Comparison of ENCODE assay signal across 14 cellular contexts in the genomic region with DNA sequence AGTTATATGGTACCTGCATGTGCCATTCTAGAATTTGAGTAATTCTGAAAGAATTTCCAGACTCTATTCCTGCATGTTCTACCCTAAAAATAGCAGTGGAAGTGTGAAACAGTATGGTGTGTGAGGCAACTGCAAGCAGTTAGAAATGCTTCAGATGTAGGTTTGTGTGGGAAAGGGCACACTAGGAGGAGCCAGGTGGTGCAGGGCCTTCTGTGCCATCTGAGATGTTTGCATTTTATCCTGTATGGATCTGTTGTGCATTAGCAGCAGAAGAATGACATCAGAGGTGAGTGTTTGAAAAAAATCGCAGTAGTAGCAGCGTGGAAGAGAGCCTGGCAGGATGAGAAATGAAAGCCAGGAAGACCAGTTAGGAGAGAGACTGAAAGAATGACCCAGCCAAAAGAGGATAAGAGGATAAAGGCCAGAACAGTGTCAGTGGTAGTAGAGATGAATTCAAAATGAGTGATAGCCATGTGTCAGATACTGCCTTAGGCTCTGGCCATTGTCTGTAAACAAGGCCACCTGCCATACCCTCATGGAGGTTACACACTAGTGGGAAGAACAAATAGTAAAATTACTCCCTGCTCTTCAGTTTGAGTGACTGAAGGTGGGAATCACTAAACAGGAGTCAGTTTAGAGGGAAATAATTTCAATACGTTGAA.
DNase-seq lines count a peak whose midpoint lies in the region; ATAC-seq, FAIRE-seq and TF ChIP-seq lines count a peak whose summit lies in the region.
"Had no signal": no experiment of that assay in that cellular context is flagged by ENCODE, and none has a peak within 500 bp of the region (broad histone marks: within the 10 kb centered on the region; RNA-seq: fewer than 3 reads in every experiment).

No MANE protein-coding gene starts in this region.

- no peaks in the 10 kb centered on the region for H3K9me3 ChIP-seq in MG63
- no peaks in the 10 kb centered on the region for H3K9me3 ChIP-seq in astrocyte (ENCODE audit: insufficient read depth, low read depth, low read length)
- H3K9me3 ChIP-seq in right atrium auricular region = no peaks in the 10 kb centered on the region
- H3K9me3 ChIP-seq in uterus = no peaks in the 10 kb centered on the region
- H3K9me3 ChIP-seq: ascending aorta had no signal

- H3K36me3 Mint-ChIP-seq in astrocyte (ENCODE audit: low read depth, unreplicated experiment) = no peaks in the 10 kb centered on the region

- peak; percentile 55 for FAIRE-seq in astrocyte (lab: Jason Lieb, UNC)

- H3K9me3 Mint-ChIP-seq in astrocyte (ENCODE audit: unreplicated experiment) = no peaks in the 10 kb centered on the region
- H3K9me3 Mint-ChIP-seq: T-cell had no signal

- no peaks in the 10 kb centered on the region for H3K79me2 ChIP-seq in astrocyte (ENCODE audit: insufficient read depth, low read length)
- H3K79me2 ChIP-seq: parathyroid adenoma had no signal

- H3K4me2 ChIP-seq in astrocyte (ENCODE audit: low read length) = peak overlapping the region; percentile 79

- no peaks in the 10 kb centered on the region for H3K36me3 ChIP-seq in MG63
- no peaks in the 10 kb centered on the region for H3K36me3 ChIP-seq in astrocyte (ENCODE audit: insufficient read depth, low read length)
- no peaks in the 10 kb centered on the region for H3K36me3 ChIP-seq in right atrium auricular region
- H3K36me3 ChIP-seq in uterus = no peaks in the 10 kb centered on the region
- H3K36me3 ChIP-seq: ascending aorta had no signal

- no peak for ATAC-seq in GM19452 (IDR thresholded peaks at IDR 0.05; ENCODE audit: unreplicated experiment)
- ATAC-seq in HG02623 (IDR thresholded peaks at IDR 0.05; ENCODE audit: unreplicated experiment) = no peak
- ATAC-seq: T-cell had no signal

- H3K27ac Mint-ChIP-seq in astrocyte (ENCODE audit: unreplicated experiment) = no peak overlapping the region
- H3K27ac Mint-ChIP-seq: T-cell had no signal

- no peak overlapping the region for H3K4me3 Mint-ChIP-seq in astrocyte (ENCODE audit: unreplicated experiment)
- H3K4me3 Mint-ChIP-seq: T-cell had no signal

- H4K20me1 ChIP-seq in astrocyte (ENCODE audit: insufficient read depth, low read length) = no peaks in the 10 kb centered on the region

- H3K27me3 ChIP-seq in MG63 (no peaks in the 10 kb centered on the region), astrocyte (ENCODE audit: insufficient read depth, low read length) (no peaks in the 10 kb centered on the region), right atrium auricular region (no peaks in the 10 kb centered on the region), uterus (no peaks in the 10 kb centered on the region)
- H3K27me3 ChIP-seq: ascending aorta had no signal

- intact Hi-C loops in uterus (cut with DNase I; ENCODE audit: low total_unique reads) = no loop called here

- no peak for TF ChIP-seq POLR2A in uterus (IDR thresholded peaks at IDR 0.05)

- no peak overlapping the region for H2AFZ ChIP-seq in astrocyte (ENCODE audit: low read depth, low read length)
- H2AFZ ChIP-seq: parathyroid adenoma had no signal

- no peak overlapping the region for H3K9ac ChIP-seq in astrocyte (ENCODE audit: low read length)
- H3K9ac ChIP-seq: parathyroid adenoma had no signal

- H3K4me1 ChIP-seq in astrocyte (ENCODE audit: insufficient read depth, low read length) (peaks cover 27% of the 10 kb centered on the region), right atrium auricular region (peaks cover 0 to 21% of the 10 kb centered on the region in 2 donors), uterus (no peaks in the 10 kb centered on the region)
- H3K4me1 ChIP-seq: parathyroid adenoma had no signal

- H3K4me1 Mint-ChIP-seq in astrocyte (ENCODE audit: low read depth, unreplicated experiment) = peaks cover 14% of the 10 kb centered on the region
- H3K4me1 Mint-ChIP-seq: T-cell had no signal

- H3K4me3 ChIP-seq in MG63 = no peak overlapping the region
- H3K4me3 ChIP-seq in astrocyte (ENCODE audit: insufficient read depth, low read depth, low read length) = no peak overlapping the region
- no peak overlapping the region for H3K4me3 ChIP-seq in right atrium auricular region
- H3K4me3 ChIP-seq in uterus = no peak overlapping the region
- H3K4me3 ChIP-seq: ascending aorta had no signal

- DNase-seq in COLO668 (lab: John Stamatoyannopoulos, UW; ENCODE audit: unreplicated experiment) = peak; percentile 59
- peak; percentile 6 for DNase-seq in MG63
- no peak for DNase-seq in astrocyte (ENCODE audit: low read depth)
- no peak for DNase-seq in right atrium auricular region (ENCODE audit: low spot score)
- no peak for DNase-seq in stimulated activated CD4-positive, alpha-beta T cell treated with anti-CD3 and anti-CD28 coated beads, Interleukin-2, amount 100 ng/mL, for 48 hours
- DNase-seq in uterus = no peak
- DNase-seq: activated CD4-positive, CD25-positive, alpha-beta regulatory T cell treated with anti-CD3 and anti-CD28 coated beads, Interleukin-2, amount 50 U/mL, for 72 hours; DND-41; NCI-H1417 treated with DMSO at 0.1 percent for 48 hours; T-cell had no signal

- H3K27ac ChIP-seq in astrocyte (ENCODE audit: low read depth, low read length) = peak overlapping the region; percentile 86
- peak overlapping the region; percentile 46 to 53 for H3K27ac ChIP-seq in right atrium auricular region
- peak overlapping the region in 1 of 2 donors; percentile 24 for H3K27ac ChIP-seq in uterus
- H3K27ac ChIP-seq: parathyroid adenoma had no signal

- TF ChIP-seq CTCF in astrocyte (IDR thresholded peaks at IDR 0.05; ENCODE audit: insufficient read depth, low read depth, low read length) (no peak), right atrium auricular region (IDR thresholded peaks at IDR 0.05) (no peak), uterus (IDR thresholded peaks at IDR 0.05) (no peak)

- no peaks in the 10 kb centered on the region for H3K27me3 Mint-ChIP-seq in astrocyte (ENCODE audit: low read depth, unreplicated experiment)
- H3K27me3 Mint-ChIP-seq: T-cell had no signal

Comparison
In these comparisons a context has a peak if more than half of its experiments do, and no peak if none do; other contexts are left out.
1. DNase-seq: peak in COLO668 (single experiment) and MG63 (single experiment); none in astrocyte (single experiment), right atrium auricular region (single experiment), stimulated activated CD4-positive, alpha-beta T cell treated with anti-CD3 and anti-CD28 coated beads, Interleukin-2, amount 100 ng/mL, for 48 hours (0 of 2) and uterus (0 of 2).